In the genomic region with DNA sequence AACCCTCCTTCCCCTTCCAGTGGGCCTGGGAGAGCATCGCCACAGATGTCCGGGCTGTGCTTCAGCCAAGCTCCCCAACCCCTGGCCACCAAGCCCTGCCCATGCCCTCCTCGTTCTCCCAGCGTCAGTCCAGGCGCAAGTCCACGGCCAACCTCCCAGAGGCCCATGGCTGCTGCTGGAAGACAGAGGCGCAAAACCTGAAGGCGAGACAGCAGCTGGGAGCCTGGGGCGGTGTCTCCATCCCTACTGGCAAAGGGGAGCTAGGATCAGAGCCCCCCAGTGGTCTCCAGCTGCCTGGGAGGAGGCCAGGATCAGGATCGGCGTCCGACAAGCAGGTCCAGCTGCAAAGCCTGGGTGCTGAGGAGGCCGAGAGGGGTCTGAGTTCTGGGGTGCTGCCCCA, we compare ENCODE assay signal across 19 cellular contexts. TPM values are rescaled to one million over a fixed set of nuclear protein-coding genes. Genes with fewer than 3 reads are reported as not detected.
DNase-seq lines count a peak whose midpoint lies in the region; ATAC-seq and TF ChIP-seq lines count a peak whose summit lies in the region.
"Had no signal": no experiment of that assay in that cellular context is flagged by ENCODE, and none has a peak within 500 bp of the region (broad histone marks: within the 10 kb centered on the region; RNA-seq: fewer than 3 reads in every experiment).

No MANE protein-coding gene starts in this region.

- H2BK15ac ChIP-seq in H9 (ENCODE audit: low read depth, low read length) = no peak overlapping the region

- no peak overlapping the region for H3K9ac ChIP-seq in H9 (ENCODE audit: extremely low read depth, insufficient read length, low read length)
- peak overlapping the region; percentile 53; the same call in 1 of the 2 replicates for H3K9ac ChIP-seq in iPS-20b (ENCODE audit: low read depth, low read length)

- H3T11ph ChIP-seq in H9 (ENCODE audit: low read length) = no peak overlapping the region

- H3K18ac ChIP-seq in H9 (ENCODE audit: insufficient read length, low read depth, low read length) = peak overlapping the region; percentile 88

- no peak overlapping the region for H4K8ac ChIP-seq in H9 (replicated peaks; ENCODE audit: insufficient read length, low read depth, low read length)

- peaks cover 11% of the 10 kb centered on the region for H3K4me1 ChIP-seq in H9 (ENCODE audit: insufficient read depth, low read length)
- H3K4me1 ChIP-seq in iPS-20b (ENCODE audit: insufficient read depth, low read length) = peaks cover 17% of the 10 kb centered on the region; the same call in 1 of the 2 replicates
- no peaks in the 10 kb centered on the region for H3K4me1 ChIP-seq in mucosa of descending colon (ENCODE audit: low read depth)
- H3K4me1 ChIP-seq in stomach = no peaks in the 10 kb centered on the region
- H3K4me1 ChIP-seq: SJSA1 had no signal

- H3K23me2 ChIP-seq in H9 (ENCODE audit: insufficient read length, low read depth, low read length, poor library complexity, severe bottlenecking) = peaks cover 8% of the 10 kb centered on the region

- no peak overlapping the region for H3K56ac ChIP-seq in H9 (ENCODE audit: insufficient read length, low read depth, low read length)

- H2BK120ac ChIP-seq in H9 (ENCODE audit: low read depth, low read length, poor library complexity, severe bottlenecking) = no peak overlapping the region

- H3K9me3 ChIP-seq in H9 (ENCODE audit: control insufficient read depth, low read depth, low read length) (no peaks in the 10 kb centered on the region), iPS-20b (ENCODE audit: insufficient read depth, low read depth, low read length) (no peaks in the 10 kb centered on the region), mucosa of descending colon (no peaks in the 10 kb centered on the region), stomach (no peaks in the 10 kb centered on the region)
- H3K9me3 ChIP-seq: A549; BLaER1 treated with 17β-estradiol and CSF1 and Interleukin-3, amounts not matched to agents 10 nM and 100 nM; SJSA1 had no signal

- no peaks in the 10 kb centered on the region for H3K36me3 ChIP-seq in iPS-20b (ENCODE audit: insufficient read depth, low read depth, low read length)
- H3K36me3 ChIP-seq in mucosa of descending colon (ENCODE audit: low read depth) = no peaks in the 10 kb centered on the region
- H3K36me3 ChIP-seq in stomach = no peaks in the 10 kb centered on the region
- H3K36me3 ChIP-seq: BLaER1 treated with 17β-estradiol and CSF1 and Interleukin-3, amounts not matched to agents 10 nM and 100 nM; SJSA1 had no signal

- no peak for TF ChIP-seq EP300 in stomach (IDR thresholded peaks at IDR 0.05)

- no peaks in the 10 kb centered on the region; a peak in 1 of 5 replicates for H3K9me3 Mint-ChIP-seq in H9
- no peaks in the 10 kb centered on the region for H3K9me3 Mint-ChIP-seq in WTC11
- H3K9me3 Mint-ChIP-seq: CD8-positive, alpha-beta memory T cell had no signal

- H3K27me3 ChIP-seq in H9 (ENCODE audit: insufficient read depth, low read length) = no peaks in the 10 kb centered on the region
- H3K27me3 ChIP-seq in iPS-20b (ENCODE audit: insufficient read depth, low read length) = no peaks in the 10 kb centered on the region
- H3K27me3 ChIP-seq in stomach = peaks cover 0 to 13% (median 0%) of the 10 kb centered on the region in 3 donors
- H3K27me3 ChIP-seq: BLaER1 treated with 17β-estradiol and CSF1 and Interleukin-3, amounts not matched to agents 10 nM and 100 nM had no signal

- H3K36me3 Mint-ChIP-seq in H9 (ENCODE audit: insufficient read depth in 1 of 3, low read depth in 3 of 3) (peaks cover 0 to 18% (median 2%) of the 10 kb centered on the region in 3 experiments; a peak in 4 of 7 replicates), WTC11 (no peaks in the 10 kb centered on the region)
- H3K36me3 Mint-ChIP-seq: CD8-positive, alpha-beta memory T cell had no signal

- H3K27ac ChIP-seq in H9 (ENCODE audit: insufficient read length, low read depth, low read length) (no peak overlapping the region), iPS-20b (ENCODE audit: low read length) (no peak overlapping the region), stomach (no peak overlapping the region)
- H3K27ac ChIP-seq: A549; BLaER1 treated with 17β-estradiol and CSF1 and Interleukin-3, amounts not matched to agents 10 nM and 100 nM; RWPE1; SJSA1 had no signal

- H4K5ac ChIP-seq in H9 (ENCODE audit: insufficient read length, low read depth, low read length) = no peak overlapping the region

- DNase-seq in H9 = peak; percentile 55
- DNase-seq in WTC11 (ENCODE audit: low spot score) = peak; percentile 35
- no peak for DNase-seq in mucosa of descending colon
- no peak for DNase-seq in stomach
- DNase-seq in islet precursor cell = no peak
- DNase-seq: CD8-positive, alpha-beta memory T cell; DMS79; HCEC 1CT; NCI-H1417; NCI-H2171; NCI-H446; NCI-H69; NK-92 treated with Interleukin-12 subunit alpha and Interleukin-12 subunit beta, amount 100 ng/mL, for 24 hours had no signal

- no peak for TF ChIP-seq POLR2A in stomach (IDR thresholded peaks at IDR 0.05)

- 0 out of 3 replicates have a peak, but pooled peaks have one; percentile 9 for TF ChIP-seq CTCF in H9 (conservative IDR thresholded peaks at IDR 0.05)
- no peak for TF ChIP-seq CTCF in WTC11 (IDR thresholded peaks at IDR 0.05)
- no peak for TF ChIP-seq CTCF in mucosa of descending colon (IDR thresholded peaks at IDR 0.05)
- TF ChIP-seq CTCF in stomach (IDR thresholded peaks at IDR 0.05) = no peak

- peak overlapping the region; percentile 74 for H3K14ac ChIP-seq in H9 (ENCODE audit: insufficient read depth, low read length)

- H2AK5ac ChIP-seq in H9 (ENCODE audit: insufficient read length, low read length) = no peak overlapping the region

- peak overlapping the region; percentile 64 to 95 (median 95); a peak in 5 of 7 replicates for H3K27ac Mint-ChIP-seq in H9
- H3K27ac Mint-ChIP-seq in WTC11 = peak overlapping the region; percentile 93
- H3K27ac Mint-ChIP-seq: CD8-positive, alpha-beta memory T cell had no signal

- peak overlapping the region; percentile 100 for H2BK12ac ChIP-seq in H9 (ENCODE audit: insufficient read length, low read depth, low read length)

- peak overlapping the region; percentile 81; the same call in 1 of the 2 replicates for H3K4ac ChIP-seq in H9 (ENCODE audit: low read depth, low read length)

- POLR2A ChIA-PET in WTC11 (lab: Charles Lee) = interaction anchor here (0.7 to 1.0 kb wide), 2 partner anchors 31 to 47 kb away, joined by 3 read pairs; partner anchors contain the start of gene FOSL1

- intact Hi-C loops in mucosa of descending colon (cut with DNase I, micrococcal nuclease) (no loop called here), stomach (cut with DNase I; ENCODE audit: low total_unique reads) (no loop called here)

- H3K4me3 ChIP-seq in iPS-20b (ENCODE audit: low read length) = no peak overlapping the region
- H3K4me3 ChIP-seq in mucosa of descending colon = no peak overlapping the region
- no peak overlapping the region for H3K4me3 ChIP-seq in stomach
- H3K4me3 ChIP-seq: A549; BLaER1 treated with 17β-estradiol and CSF1 and Interleukin-3, amounts not matched to agents 10 nM and 100 nM; SJSA1 had no signal

- H4K20me1 ChIP-seq in H9 (ENCODE audit: control insufficient read depth, insufficient read depth, insufficient read length) = no peaks in the 10 kb centered on the region
- H4K20me1 ChIP-seq: BLaER1 treated with 17β-estradiol and CSF1 and Interleukin-3, amounts not matched to agents 10 nM and 100 nM had no signal

- H3K79me2 ChIP-seq in H9 (ENCODE audit: insufficient read depth, low read length) = no peaks in the 10 kb centered on the region

- ATAC-seq in WTC11 = peak; percentile 13
- ATAC-seq in mucosa of descending colon = no peak

- H3K4me3 Mint-ChIP-seq in H9 (no peak overlapping the region), WTC11 (no peak overlapping the region; the same call in 1 of the 2 replicates)
- H3K4me3 Mint-ChIP-seq: CD8-positive, alpha-beta memory T cell had no signal

- no peak overlapping the region for H2BK5ac ChIP-seq in H9 (ENCODE audit: insufficient read length, low read length)

- H2BK20ac ChIP-seq in H9 (ENCODE audit: low read depth, low read length, poor library complexity, severe bottlenecking) = no peak overlapping the region

- no peaks in the 10 kb centered on the region for H3K79me1 ChIP-seq in H9 (ENCODE audit: insufficient read depth, low read depth, low read length, poor library complexity, severe bottlenecking)

- peaks cover 7% of the 10 kb centered on the region for H3K27me3 Mint-ChIP-seq in H9 (ENCODE audit: low read depth)
- no peaks in the 10 kb centered on the region; the same call in 1 of the 2 replicates for H3K27me3 Mint-ChIP-seq in WTC11 (ENCODE audit: low read depth)

- H3K23ac ChIP-seq in H9 (ENCODE audit: insufficient read length, low read depth, low read length) = no peak overlapping the region

- peaks cover 22 to 36% of the 10 kb centered on the region in 2 experiments for H3K4me1 Mint-ChIP-seq in H9
- H3K4me1 Mint-ChIP-seq in WTC11 = peaks cover 33% of the 10 kb centered on the region
- H3K4me1 Mint-ChIP-seq: CD8-positive, alpha-beta memory T cell had no signal

- H4K91ac ChIP-seq in H9 (ENCODE audit: insufficient read length, low read depth, low read length) = peak overlapping the region; percentile 60

- no peak overlapping the region for H3K4me2 ChIP-seq in H9 (ENCODE audit: insufficient read depth, insufficient read length, low read length)
- H3K4me2 ChIP-seq: A549; BLaER1 treated with 17β-estradiol and CSF1 and Interleukin-3, amounts not matched to agents 10 nM and 100 nM had no signal

- WGBS in H9 (ENCODE audit: extremely low coverage, insufficient read length, low lambda C conversion rate) = no CpG with 5 or more reads among the region's 13 CpGs
- 52 to 64% (median 60%) methylated on average over 11 to 13 of the region's 13 CpGs for WGBS in stomach, 5 donors

- CTCF ChIA-PET in WTC11 (lab: Charles Lee) = interaction anchor here (0.5 to 3.9 kb wide), 10 partner anchors 9 to 168 kb away, joined by 3 to 29 read pairs (median 5); partner anchors contain the start of genes AP5B1, C11orf68 and FIBP

- no peak overlapping the region for H2AFZ ChIP-seq in H9 (ENCODE audit: low read length)

RNA-seq across cellular contexts. Expression of gene TSGA10IP, which starts 1.9 kb away (rescaled TPM):
- total RNA-seq in H9 (2021) = 2.2 and 3.1 TPM in 2 replicates
- 3.4 to 4.5 TPM (median 4.1 TPM) in 3 replicates for total RNA-seq in WTC11 (2021)
- under 1 TPM in 1 of 3 donors, not detected in 2; 0.19 TPM for total RNA-seq in mucosa of descending colon
- total RNA-seq in stomach = not detected
- polyA plus RNA-seq in stomach = not detected
- total RNA-seq: CD8-positive, alpha-beta memory T cell; HT-29; SJSA1 had no signal
- polyA plus RNA-seq: A549; CD8-positive, alpha-beta memory T cell had no signal

RNA-seq across cellular contexts. Expression of gene SART1, which starts 14.4 kb away (rescaled TPM):
- total RNA-seq in H9 (2021) = 52.0 and 57.8 TPM in 2 replicates
- 52.3 to 57.0 TPM (median 52.5 TPM) in 3 replicates for total RNA-seq in WTC11 (2021)
- total RNA-seq in mucosa of descending colon = 10 to 100 TPM; 40.1 to 60.2 (median 41.8) TPM
- 100 to 1,000 TPM in 2 of 5 donors, 10 to 100 TPM in 3; 26.1 to 278 (median 38.4) TPM for total RNA-seq in stomach
- polyA plus RNA-seq in stomach = 10 to 100 TPM; 76.1 to 93.2 (median 88.9) TPM

RNA-seq across cellular contexts. Expression of gene DRAP1, which starts 27.9 kb away (rescaled TPM):
- total RNA-seq in H9 (2021) = 101 and 105 TPM in 2 replicates
- 111 to 129 TPM (median 114 TPM) in 3 replicates for total RNA-seq in WTC11 (2021)
- 10 to 100 TPM; 39.9 to 74.8 (median 61.6) TPM for total RNA-seq in mucosa of descending colon
- total RNA-seq in stomach = 100 to 1,000 TPM in 1 of 5 donors, 10 to 100 TPM in 4; 13.3 to 133 (median 49.2) TPM
- 10 to 100 TPM; 64.0 to 89.2 (median 77.9) TPM for polyA plus RNA-seq in stomach

RNA-seq across cellular contexts. Expression of gene C11orf68, which starts 28.3 kb away (rescaled TPM):
- total RNA-seq in H9 (2021) (14.0 and 15.7 TPM in 2 replicates), WTC11 (2021) (28.5 to 31.9 TPM (median 30.6 TPM) in 3 replicates), mucosa of descending colon (10 to 100 TPM; 24.9 to 42.2 (median 28.8) TPM), stomach (10 to 100 TPM in 3 of 5 donors, 1 to 10 TPM in 2; 3.1 to 16.8 (median 10.1) TPM)
- 10 to 100 TPM; 26.9 to 31.3 (median 29.6) TPM for polyA plus RNA-seq in stomach

RNA-seq across cellular contexts. Expression of gene FOSL1, which starts 46.9 kb away (rescaled TPM):
- total RNA-seq in H9 (2021) (33.7 and 36.1 TPM in 2 replicates), WTC11 (2021) (16.3 to 20.5 TPM (median 17.1 TPM) in 3 replicates), mucosa of descending colon (1 to 10 TPM; 1.2 to 1.6 (median 1.2) TPM), stomach (10 to 100 TPM in 1 of 5 donors, 1 to 10 TPM in 2, not detected in 2; 1.7 to 43.3 (median 1.9) TPM)
- polyA plus RNA-seq in stomach = 10 to 100 TPM in 2 of 3 donors, 1 to 10 TPM in 1; 7.0 to 14.7 (median 14.1) TPM

Comparison
In these comparisons a context has a peak if more than half of its experiments do, and no peak if none do; other contexts are left out.
1. DNase-seq: peak in H9 (single experiment) and WTC11 (single experiment); none in mucosa of descending colon (0 of 3), stomach (single experiment) and islet precursor cell (single experiment).